Comparison of ENCODE assay signal across 17 cellular contexts in genomic region chr3:20575153-20575552, GRCh38.
A peak's percentile ranks its signal among the peaks of the same experiment; 100 is the strongest.
DNase-seq lines count a peak whose midpoint lies in the region; ATAC-seq, FAIRE-seq and TF ChIP-seq lines count a peak whose summit lies in the region.
"Had no signal": no experiment of that assay in that cellular context is flagged by ENCODE, and none has a peak within 500 bp of the region (broad histone marks: within the 10 kb centered on the region; RNA-seq: fewer than 3 reads in every experiment).

No MANE protein-coding gene starts in this region.

- TF ChIP-seq EP300 in K562 (IDR thresholded peaks at IDR 0.05; ENCODE audit: low read length), result no peak

- H3K4me3 Mint-ChIP-seq in Calu3 (ENCODE audit: low read depth, unreplicated experiment), result no peak overlapping the region
- H3K4me3 Mint-ChIP-seq: activated naive CD4-positive, alpha-beta T cell treated with anti-CD3 and anti-CD28 coated beads for 36 hours; natural killer cell treated with Interleukin-12 subunit alpha and Interleukin-12 subunit beta and Interleukin-15 and Interleukin-18, amount 100 ng/mL, for 72 hours; T-helper 17 cell had no signal

- H3K4me1 ChIP-seq in ACC112 (ENCODE audit: control insufficient read depth, insufficient read depth, low read length, unreplicated experiment) (peaks cover 32% of the 10 kb centered on the region), K562 (replicated peaks in 1 of 2; ENCODE audit: control insufficient read depth in 2 of 2, insufficient read depth in 2 of 2, low read length in 2 of 2) (no peaks in the 10 kb centered on the region), hepatocyte (ENCODE audit: insufficient read depth) (peaks cover 9% of the 10 kb centered on the region), psoas muscle (no peaks in the 10 kb centered on the region)
- H3K4me1 ChIP-seq: right atrium auricular region had no signal

- no peak for FAIRE-seq in K562 (lab: Jason Lieb, UNC)
- FAIRE-seq: urothelium cell line had no signal

- peak; percentile 80 for DNase-seq in HS-27A (ENCODE audit: low read depth)
- no peak for DNase-seq in K562 (ENCODE audit: extremely low read depth in 1 of 4, low spot score in 3 of 4)
- DNase-seq in hepatocyte (ENCODE audit: low spot score), result no peak
- no peak for DNase-seq in stimulated activated naive CD4-positive, alpha-beta T cell (lab: John Stamatoyannopoulos, UW)
- no peak for DNase-seq in psoas muscle
- no peak for DNase-seq in Calu3
- DNase-seq: activated naive CD4-positive, alpha-beta T cell treated with anti-CD3 and anti-CD28 coated beads for 36 hours; left ventricle myocardium superior; NCI-H2029 treated with DMSO at 0.1 percent for 48 hours; stimulated activated CD4-positive, alpha-beta T cell treated with anti-CD3 and anti-CD28 coated beads, Interleukin-4, amount 100 ng/mL, for 4 hours; T-helper 17 cell had no signal

- H3K27ac Mint-ChIP-seq in Calu3 (ENCODE audit: unreplicated experiment), result no peak overlapping the region
- H3K27ac Mint-ChIP-seq: activated naive CD4-positive, alpha-beta T cell treated with anti-CD3 and anti-CD28 coated beads for 36 hours; natural killer cell treated with Interleukin-12 subunit alpha and Interleukin-12 subunit beta and Interleukin-15 and Interleukin-18, amount 100 ng/mL, for 72 hours; T-helper 17 cell had no signal

- ATAC-seq in K562, result no peak
- ATAC-seq in HG02884 (IDR thresholded peaks at IDR 0.05; ENCODE audit: unreplicated experiment), result no peak
- no peak for ATAC-seq in psoas muscle
- ATAC-seq: activated CD4-positive, CD25-positive, alpha-beta regulatory T cell treated with anti-CD3 and anti-CD28 coated beads, Interleukin-2, amount 50 U/mL, for 24 hours; left ventricle myocardium superior; natural killer cell treated with Interleukin-12 subunit alpha and Interleukin-12 subunit beta and Interleukin-15 and Interleukin-18, amount 100 ng/mL, for 72 hours; T-helper 17 cell had no signal

- TF ChIP-seq CTCF in K562 (IDR thresholded peaks at IDR 0.05 in 2 of 3, conservative IDR thresholded peaks at IDR 0.05 in 1 of 3; ENCODE audit: insufficient read depth in 2 of 3, low read depth in 1 of 3, low read length in 3 of 3), result no peak
- TF ChIP-seq CTCF in hepatocyte (IDR thresholded peaks at IDR 0.05; ENCODE audit: poor library complexity), result no peak
- no peak for TF ChIP-seq CTCF in psoas muscle (IDR thresholded peaks at IDR 0.05)
- TF ChIP-seq CTCF in Calu3 (IDR thresholded peaks at IDR 0.05; ENCODE audit: unreplicated experiment), result no peak

- H3K27me3 ChIP-seq in ACC112 (ENCODE audit: insufficient read depth, low read length) (no peaks in the 10 kb centered on the region), K562 (ENCODE audit: control insufficient read depth in 2 of 2, insufficient read depth in 2 of 2, low read length in 2 of 2) (no peaks in the 10 kb centered on the region), hepatocyte (no peaks in the 10 kb centered on the region), psoas muscle (ENCODE audit: insufficient read depth in 3 of 3, low read length in 2 of 3) (no peaks in the 10 kb centered on the region)
- H3K27me3 ChIP-seq: right atrium auricular region had no signal

- no peaks in the 10 kb centered on the region for H3K36me3 ChIP-seq in ACC112 (ENCODE audit: insufficient read depth, low read length)
- H3K36me3 ChIP-seq in K562 (ENCODE audit: control insufficient read depth, insufficient read depth, low read length), result no peaks in the 10 kb centered on the region
- no peaks in the 10 kb centered on the region for H3K36me3 ChIP-seq in hepatocyte (replicated peaks; ENCODE audit: insufficient read depth, low read depth)
- H3K36me3 ChIP-seq in psoas muscle (ENCODE audit: insufficient read depth in 1 of 2, low read depth in 1 of 2), result no peaks in the 10 kb centered on the region
- H3K36me3 ChIP-seq: right atrium auricular region had no signal

- WGBS in K562 (ENCODE audit: insufficient coverage, low coverage, missing lambda C conversion rate), result 0% methylated on average over 2 of the region's 2 CpGs
- WGBS in hepatocyte (ENCODE audit: low lambda C conversion rate, missing lambda C conversion rate), result 85% methylated on average over 2 of the region's 2 CpGs
- WGBS in psoas muscle, 3 donors, result 82 to 88% (median 83%) methylated on average over 2 of the region's 2 CpGs

- H3K4me3 ChIP-seq in ACC112 (ENCODE audit: low read depth, low read length) (peak overlapping the region; percentile 41; the same call in 1 of the 2 replicates), K562 (no peak overlapping the region), hepatocyte (no peak overlapping the region), psoas muscle (no peak overlapping the region)
- H3K4me3 ChIP-seq: right atrium auricular region had no signal

- in situ Hi-C loops in K562 (cut with MboI), result no loop called here

- TF ChIP-seq POLR2A in K562 (conservative IDR thresholded peaks at IDR 0.05), result no peak

- no peaks in the 10 kb centered on the region; the same call in 1 of the 2 replicates for H3K9me3 ChIP-seq in K562 (replicated peaks; ENCODE audit: control insufficient read depth, insufficient read depth, low read depth, low read length)
- H3K9me3 ChIP-seq in hepatocyte (ENCODE audit: low read depth), result no peaks in the 10 kb centered on the region
- H3K9me3 ChIP-seq in psoas muscle, result no peaks in the 10 kb centered on the region
- H3K9me3 ChIP-seq: right atrium auricular region had no signal

- H3K9ac ChIP-seq in K562 (ENCODE audit: insufficient read depth in 1 of 2, low read depth in 2 of 2, low read length in 2 of 2), result no peak overlapping the region

- H3K4me2 ChIP-seq in K562 (ENCODE audit: insufficient read depth, low read length) (no peak overlapping the region), hepatocyte (no peak overlapping the region)

- no peaks in the 10 kb centered on the region for H3K9me1 ChIP-seq in K562 (ENCODE audit: control insufficient read depth, insufficient read depth, low read length)

- no peak for TF ChIP-seq RAD21 in K562 (CRISPR knock-in tag; conservative IDR thresholded peaks at IDR 0.05 in 1 of 2, IDR thresholded peaks at IDR 0.05 in 1 of 2)

- intact Hi-C loops in K562 (cut with micrococcal nuclease) (no loop called here), psoas muscle (cut with DNase I) (no loop called here), Calu3 (cut with micrococcal nuclease; ENCODE audit: unreplicated experiment) (no loop called here)

- no peaks in the 10 kb centered on the region for H3K36me3 Mint-ChIP-seq in Calu3 (ENCODE audit: insufficient read depth, unreplicated experiment)
- H3K36me3 Mint-ChIP-seq: natural killer cell treated with Interleukin-12 subunit alpha and Interleukin-12 subunit beta and Interleukin-15 and Interleukin-18, amount 100 ng/mL, for 72 hours had no signal

- H3K79me2 ChIP-seq in ACC112 (ENCODE audit: control insufficient read depth, insufficient read depth, low read length, unreplicated experiment) (no peaks in the 10 kb centered on the region), K562 (ENCODE audit: control insufficient read depth, insufficient read depth, low read length) (no peaks in the 10 kb centered on the region), hepatocyte (no peaks in the 10 kb centered on the region)

- H3K4me1 Mint-ChIP-seq in Calu3 (ENCODE audit: low read depth, unreplicated experiment), result no peaks in the 10 kb centered on the region
- H3K4me1 Mint-ChIP-seq: T-helper 17 cell had no signal

- H3K27me3 Mint-ChIP-seq in Calu3 (ENCODE audit: unreplicated experiment), result no peaks in the 10 kb centered on the region
- H3K27me3 Mint-ChIP-seq: natural killer cell treated with Interleukin-12 subunit alpha and Interleukin-12 subunit beta and Interleukin-15 and Interleukin-18, amount 100 ng/mL, for 72 hours; T-helper 17 cell had no signal

- H2AFZ ChIP-seq in ACC112 (ENCODE audit: low read length, unreplicated experiment), result no peak overlapping the region
- no peak overlapping the region for H2AFZ ChIP-seq in K562 (ENCODE audit: low read depth, low read length)
- H2AFZ ChIP-seq in hepatocyte, result no peak overlapping the region

- BruUV-seq in K562 (replicated peaks; lab: Mats Ljungman, UMichigan) (no TSS peak), Calu3 (replicated peaks; lab: Mats Ljungman, UMichigan) (no TSS peak)

- POLR2A ChIA-PET in K562 (lab: Yijun Ruan, JAX), result interaction anchor here (2.0 kb wide), 1 partner anchor 11 kb away, joined by 5 read pairs; no protein-coding TSS in a partner anchor

- H4K20me1 ChIP-seq in K562 (replicated peaks; ENCODE audit: control insufficient read depth, insufficient read depth, low read length) (no peaks in the 10 kb centered on the region), hepatocyte (ENCODE audit: insufficient read depth, poor library complexity, severe bottlenecking) (no peaks in the 10 kb centered on the region)

- no peaks in the 10 kb centered on the region for H3K9me2 ChIP-seq in hepatocyte (replicated peaks; ENCODE audit: insufficient read depth)

- no peaks in the 10 kb centered on the region for H3K9me3 Mint-ChIP-seq in Calu3 (ENCODE audit: low read depth, unreplicated experiment)
- H3K9me3 Mint-ChIP-seq: activated naive CD4-positive, alpha-beta T cell treated with anti-CD3 and anti-CD28 coated beads for 36 hours had no signal

- CTCF ChIA-PET in K562 (lab: Yijun Ruan, JAX; ENCODE audit: low intra/inter-chr PET ratio) (interaction anchor here (0.7 kb wide), 1 partner anchor 43 kb away, joined by 3 read pairs; no protein-coding TSS in a partner anchor), Calu3 (lab: Charles Lee) (no interaction called here)

- H3K27ac ChIP-seq in ACC112 (ENCODE audit: low read depth, low read length) (peak overlapping the region; percentile 83), K562 (ENCODE audit: extremely low read depth, low read depth, low read length) (no peak overlapping the region), hepatocyte (peak overlapping the region; percentile 7), psoas muscle (no peak overlapping the region)
- H3K27ac ChIP-seq: right atrium auricular region had no signal

TF ChIP-seq in K562, 482 proteins besides CTCF, POLR2A, EP300 and RAD21 (continues in another document):
- TF ChIP-seq ELK1 (CRISPR knock-in tag; IDR thresholded peaks at IDR 0.05) (no peak), KDM1A (IDR thresholded peaks at IDR 0.05) (no peak), RBM39 (optimal IDR thresholded peaks at IDR 0.05; ENCODE audit: low read depth, low read length) (no peak), WHSC1 (IDR thresholded peaks at IDR 0.05; ENCODE audit: low read length) (no peak), IFI16 (CRISPR knock-in tag; IDR thresholded peaks at IDR 0.05) (no peak), STAG1 (CRISPR knock-in tag; IDR thresholded peaks at IDR 0.05; ENCODE audit: borderline replicate concordance) (no peak)

Comparison
In these comparisons a context has a peak if more than half of its experiments do, and no peak if none do; other contexts are left out.
1. H3K27ac ChIP-seq: peak in ACC112 (single experiment) and hepatocyte (single experiment); none in K562 (single experiment) and psoas muscle (single experiment).